In the genomic region with DNA sequence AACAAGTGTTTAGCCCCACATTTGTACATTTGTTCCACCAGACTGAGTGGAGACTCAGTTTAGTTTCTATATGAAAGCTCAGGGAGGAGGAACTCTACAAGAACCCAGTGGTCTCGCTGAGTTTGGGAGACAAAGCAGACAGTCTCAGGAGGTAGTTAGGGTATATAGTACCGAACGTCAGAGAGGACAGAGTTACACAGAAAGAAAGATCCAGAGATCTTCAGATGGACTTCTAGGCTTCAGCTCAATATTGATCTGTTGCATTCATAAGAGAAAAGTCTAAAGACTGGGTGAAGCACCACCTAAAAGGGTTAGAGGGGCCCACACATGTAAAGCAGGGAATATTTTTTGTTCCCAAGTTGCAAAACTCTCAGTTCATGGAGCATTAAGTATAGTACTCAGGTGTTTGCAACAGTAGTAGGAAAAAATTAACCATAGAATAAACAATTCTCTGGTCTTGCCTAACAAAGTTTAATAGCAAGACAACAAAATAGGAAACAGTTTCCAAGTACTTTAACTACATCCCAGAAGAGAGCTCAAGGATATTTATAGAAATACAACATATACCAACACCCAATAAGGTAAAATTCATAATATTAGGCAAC, we compare ENCODE assay signal across 1 cellular context.
TF ChIP-seq lines count a peak whose summit lies in the region.

No MANE protein-coding gene starts in this region.

TF ChIP-seq in HepG2, 621 proteins besides CTCF, POLR2A, EP300 and RAD21 (continued from another document and continues in another):
- TF ChIP-seq REPIN1 (CRISPR knock-in tag; IDR thresholded peaks at IDR 0.05; ENCODE audit: borderline replicate concordance, low read depth) (peak; percentile 60; the same call in 1 of the 2 replicates), NR2F6 (IDR thresholded peaks at IDR 0.05) (peak; percentile 63; the same call in 1 of the 2 replicates), NR2F6 (CRISPR knock-in tag; IDR thresholded peaks at IDR 0.05) (peak; percentile 67), GPN1 (CRISPR knock-in tag; IDR thresholded peaks at IDR 0.05; ENCODE audit: borderline replicate concordance) (no peak), ZNF577 (CRISPR knock-in tag; IDR thresholded peaks at IDR 0.05; ENCODE audit: borderline replicate concordance, low read depth) (no peak), U2AF2 (IDR thresholded peaks at IDR 0.05; ENCODE audit: low read depth, low read length) (no peak), TSC22D2 (CRISPR knock-in tag; IDR thresholded peaks at IDR 0.05; ENCODE audit: borderline replicate concordance) (no peak), FOSL2 (CRISPR knock-in tag; IDR thresholded peaks at IDR 0.05) (peak; percentile 45; the same call in 1 of the 2 replicates), TARDBP (CRISPR knock-in tag; IDR thresholded peaks at IDR 0.05) (0 out of 2 replicates have a peak, but pooled peaks have one; percentile 13), ZNF598 (CRISPR knock-in tag; IDR thresholded peaks at IDR 0.05; ENCODE audit: borderline replicate concordance) (no peak), ZSCAN22 (CRISPR knock-in tag; IDR thresholded peaks at IDR 0.05) (no peak), TBP (CRISPR knock-in tag; IDR thresholded peaks at IDR 0.05) (no peak), PAX8 (CRISPR knock-in tag; IDR thresholded peaks at IDR 0.05; ENCODE audit: borderline replicate concordance) (no peak), ZNF432 (CRISPR knock-in tag; IDR thresholded peaks at IDR 0.05; ENCODE audit: borderline replicate concordance) (no peak), TCF7 (IDR thresholded peaks at IDR 0.05; ENCODE audit: low read depth) (peak; percentile 85), ZNF569 (CRISPR knock-in tag; IDR thresholded peaks at IDR 0.05; ENCODE audit: borderline replicate concordance) (no peak), ZNF34 (CRISPR knock-in tag; IDR thresholded peaks at IDR 0.05; ENCODE audit: borderline replicate concordance) (no peak), SIN3A (IDR thresholded peaks at IDR 0.05; ENCODE audit: borderline replicate concordance, low read depth, low read length) (peak; percentile 61; the same call in 1 of the 2 replicates)
- TF ChIP-seq, protein P1, sequence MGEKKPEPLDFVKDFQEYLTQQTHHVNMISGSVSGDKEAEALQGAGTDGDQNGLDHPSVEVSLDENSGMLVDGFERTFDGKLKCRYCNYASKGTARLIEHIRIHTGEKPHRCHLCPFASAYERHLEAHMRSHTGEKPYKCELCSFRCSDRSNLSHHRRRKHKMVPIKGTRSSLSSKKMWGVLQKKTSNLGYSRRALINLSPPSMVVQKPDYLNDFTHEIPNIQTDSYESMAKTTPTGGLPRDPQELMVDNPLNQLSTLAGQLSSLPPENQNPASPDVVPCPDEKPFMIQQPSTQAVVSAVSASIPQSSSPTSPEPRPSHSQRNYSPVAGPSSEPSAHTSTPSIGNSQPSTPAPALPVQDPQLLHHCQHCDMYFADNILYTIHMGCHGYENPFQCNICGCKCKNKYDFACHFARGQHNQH (CRISPR knock-in tag; IDR thresholded peaks at IDR 0.05) = peak; percentile 75; the same call in 1 of the 2 replicates
- TF ChIP-seq, protein P2, sequence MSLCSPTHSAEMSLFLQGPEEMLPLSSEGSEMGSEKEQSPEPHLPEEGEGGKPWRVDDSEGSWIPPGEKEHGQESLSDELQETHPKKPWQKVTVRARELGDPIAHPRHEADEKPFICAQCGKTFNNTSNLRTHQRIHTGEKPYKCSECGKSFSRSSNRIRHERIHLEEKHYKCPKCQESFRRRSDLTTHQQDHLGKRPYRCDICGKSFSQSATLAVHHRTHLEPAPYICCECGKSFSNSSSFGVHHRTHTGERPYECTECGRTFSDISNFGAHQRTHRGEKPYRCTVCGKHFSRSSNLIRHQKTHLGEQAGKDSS (CRISPR knock-in tag; IDR thresholded peaks at IDR 0.05; ENCODE audit: borderline replicate concordance, low read depth) = no peak
- TF ChIP-seq, protein P3, sequence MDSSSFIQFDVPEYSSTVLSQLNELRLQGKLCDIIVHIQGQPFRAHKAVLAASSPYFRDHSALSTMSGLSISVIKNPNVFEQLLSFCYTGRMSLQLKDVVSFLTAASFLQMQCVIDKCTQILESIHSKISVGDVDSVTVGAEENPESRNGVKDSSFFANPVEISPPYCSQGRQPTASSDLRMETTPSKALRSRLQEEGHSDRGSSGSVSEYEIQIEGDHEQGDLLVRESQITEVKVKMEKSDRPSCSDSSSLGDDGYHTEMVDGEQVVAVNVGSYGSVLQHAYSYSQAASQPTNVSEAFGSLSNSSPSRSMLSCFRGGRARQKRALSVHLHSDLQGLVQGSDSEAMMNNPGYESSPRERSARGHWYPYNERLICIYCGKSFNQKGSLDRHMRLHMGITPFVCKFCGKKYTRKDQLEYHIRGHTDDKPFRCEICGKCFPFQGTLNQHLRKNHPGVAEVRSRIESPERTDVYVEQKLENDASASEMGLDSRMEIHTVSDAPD (CRISPR knock-in tag; IDR thresholded peaks at IDR 0.05) = no peak
- TF ChIP-seq, protein P4, sequence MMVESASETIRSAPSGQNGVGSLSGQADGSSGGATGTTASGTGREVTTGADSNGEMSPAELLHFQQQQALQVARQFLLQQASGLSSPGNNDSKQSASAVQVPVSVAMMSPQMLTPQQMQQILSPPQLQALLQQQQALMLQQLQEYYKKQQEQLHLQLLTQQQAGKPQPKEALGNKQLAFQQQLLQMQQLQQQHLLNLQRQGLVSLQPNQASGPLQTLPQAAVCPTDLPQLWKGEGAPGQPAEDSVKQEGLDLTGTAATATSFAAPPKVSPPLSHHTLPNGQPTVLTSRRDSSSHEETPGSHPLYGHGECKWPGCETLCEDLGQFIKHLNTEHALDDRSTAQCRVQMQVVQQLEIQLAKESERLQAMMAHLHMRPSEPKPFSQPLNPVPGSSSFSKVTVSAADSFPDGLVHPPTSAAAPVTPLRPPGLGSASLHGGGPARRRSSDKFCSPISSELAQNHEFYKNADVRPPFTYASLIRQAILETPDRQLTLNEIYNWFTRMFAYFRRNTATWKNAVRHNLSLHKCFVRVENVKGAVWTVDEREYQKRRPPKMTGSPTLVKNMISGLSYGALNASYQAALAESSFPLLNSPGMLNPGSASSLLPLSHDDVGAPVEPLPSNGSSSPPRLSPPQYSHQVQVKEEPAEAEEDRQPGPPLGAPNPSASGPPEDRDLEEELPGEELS (CRISPR knock-in tag; IDR thresholded peaks at IDR 0.05) = peak; percentile 97
- TF ChIP-seq, protein P5, sequence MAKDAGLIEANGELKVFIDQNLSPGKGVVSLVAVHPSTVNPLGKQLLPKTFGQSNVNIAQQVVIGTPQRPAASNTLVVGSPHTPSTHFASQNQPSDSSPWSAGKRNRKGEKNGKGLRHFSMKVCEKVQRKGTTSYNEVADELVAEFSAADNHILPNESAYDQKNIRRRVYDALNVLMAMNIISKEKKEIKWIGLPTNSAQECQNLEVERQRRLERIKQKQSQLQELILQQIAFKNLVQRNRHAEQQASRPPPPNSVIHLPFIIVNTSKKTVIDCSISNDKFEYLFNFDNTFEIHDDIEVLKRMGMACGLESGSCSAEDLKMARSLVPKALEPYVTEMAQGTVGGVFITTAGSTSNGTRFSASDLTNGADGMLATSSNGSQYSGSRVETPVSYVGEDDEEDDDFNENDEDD (CRISPR knock-in tag; IDR thresholded peaks at IDR 0.05; ENCODE audit: borderline replicate concordance) = no peak
- TF ChIP-seq, protein P6, sequence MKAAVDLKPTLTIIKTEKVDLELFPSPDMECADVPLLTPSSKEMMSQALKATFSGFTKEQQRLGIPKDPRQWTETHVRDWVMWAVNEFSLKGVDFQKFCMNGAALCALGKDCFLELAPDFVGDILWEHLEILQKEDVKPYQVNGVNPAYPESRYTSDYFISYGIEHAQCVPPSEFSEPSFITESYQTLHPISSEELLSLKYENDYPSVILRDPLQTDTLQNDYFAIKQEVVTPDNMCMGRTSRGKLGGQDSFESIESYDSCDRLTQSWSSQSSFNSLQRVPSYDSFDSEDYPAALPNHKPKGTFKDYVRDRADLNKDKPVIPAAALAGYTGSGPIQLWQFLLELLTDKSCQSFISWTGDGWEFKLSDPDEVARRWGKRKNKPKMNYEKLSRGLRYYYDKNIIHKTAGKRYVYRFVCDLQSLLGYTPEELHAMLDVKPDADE (CRISPR knock-in tag; IDR thresholded peaks at IDR 0.05) = no peak
- TF ChIP-seq, protein P7, sequence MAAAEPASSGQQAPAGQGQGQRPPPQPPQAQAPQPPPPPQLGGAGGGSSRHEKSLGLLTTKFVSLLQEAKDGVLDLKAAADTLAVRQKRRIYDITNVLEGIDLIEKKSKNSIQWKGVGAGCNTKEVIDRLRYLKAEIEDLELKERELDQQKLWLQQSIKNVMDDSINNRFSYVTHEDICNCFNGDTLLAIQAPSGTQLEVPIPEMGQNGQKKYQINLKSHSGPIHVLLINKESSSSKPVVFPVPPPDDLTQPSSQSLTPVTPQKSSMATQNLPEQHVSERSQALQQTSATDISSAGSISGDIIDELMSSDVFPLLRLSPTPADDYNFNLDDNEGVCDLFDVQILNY (CRISPR knock-in tag; conservative IDR thresholded peaks at IDR 0.05) = no peak
- TF ChIP-seq, protein P8, sequence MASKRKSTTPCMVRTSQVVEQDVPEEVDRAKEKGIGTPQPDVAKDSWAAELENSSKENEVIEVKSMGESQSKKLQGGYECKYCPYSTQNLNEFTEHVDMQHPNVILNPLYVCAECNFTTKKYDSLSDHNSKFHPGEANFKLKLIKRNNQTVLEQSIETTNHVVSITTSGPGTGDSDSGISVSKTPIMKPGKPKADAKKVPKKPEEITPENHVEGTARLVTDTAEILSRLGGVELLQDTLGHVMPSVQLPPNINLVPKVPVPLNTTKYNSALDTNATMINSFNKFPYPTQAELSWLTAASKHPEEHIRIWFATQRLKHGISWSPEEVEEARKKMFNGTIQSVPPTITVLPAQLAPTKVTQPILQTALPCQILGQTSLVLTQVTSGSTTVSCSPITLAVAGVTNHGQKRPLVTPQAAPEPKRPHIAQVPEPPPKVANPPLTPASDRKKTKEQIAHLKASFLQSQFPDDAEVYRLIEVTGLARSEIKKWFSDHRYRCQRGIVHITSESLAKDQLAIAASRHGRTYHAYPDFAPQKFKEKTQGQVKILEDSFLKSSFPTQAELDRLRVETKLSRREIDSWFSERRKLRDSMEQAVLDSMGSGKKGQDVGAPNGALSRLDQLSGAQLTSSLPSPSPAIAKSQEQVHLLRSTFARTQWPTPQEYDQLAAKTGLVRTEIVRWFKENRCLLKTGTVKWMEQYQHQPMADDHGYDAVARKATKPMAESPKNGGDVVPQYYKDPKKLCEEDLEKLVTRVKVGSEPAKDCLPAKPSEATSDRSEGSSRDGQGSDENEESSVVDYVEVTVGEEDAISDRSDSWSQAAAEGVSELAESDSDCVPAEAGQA (IDR thresholded peaks at IDR 0.05; ENCODE audit: low read depth) = no peak
- TF ChIP-seq, protein P8 (CRISPR knock-in tag; IDR thresholded peaks at IDR 0.05; ENCODE audit: borderline replicate concordance) = no peak
- TF ChIP-seq, protein P9, sequence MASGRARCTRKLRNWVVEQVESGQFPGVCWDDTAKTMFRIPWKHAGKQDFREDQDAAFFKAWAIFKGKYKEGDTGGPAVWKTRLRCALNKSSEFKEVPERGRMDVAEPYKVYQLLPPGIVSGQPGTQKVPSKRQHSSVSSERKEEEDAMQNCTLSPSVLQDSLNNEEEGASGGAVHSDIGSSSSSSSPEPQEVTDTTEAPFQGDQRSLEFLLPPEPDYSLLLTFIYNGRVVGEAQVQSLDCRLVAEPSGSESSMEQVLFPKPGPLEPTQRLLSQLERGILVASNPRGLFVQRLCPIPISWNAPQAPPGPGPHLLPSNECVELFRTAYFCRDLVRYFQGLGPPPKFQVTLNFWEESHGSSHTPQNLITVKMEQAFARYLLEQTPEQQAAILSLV (CRISPR knock-in tag; IDR thresholded peaks at IDR 0.05; ENCODE audit: borderline replicate concordance) = no peak
- TF ChIP-seq, protein P10, sequence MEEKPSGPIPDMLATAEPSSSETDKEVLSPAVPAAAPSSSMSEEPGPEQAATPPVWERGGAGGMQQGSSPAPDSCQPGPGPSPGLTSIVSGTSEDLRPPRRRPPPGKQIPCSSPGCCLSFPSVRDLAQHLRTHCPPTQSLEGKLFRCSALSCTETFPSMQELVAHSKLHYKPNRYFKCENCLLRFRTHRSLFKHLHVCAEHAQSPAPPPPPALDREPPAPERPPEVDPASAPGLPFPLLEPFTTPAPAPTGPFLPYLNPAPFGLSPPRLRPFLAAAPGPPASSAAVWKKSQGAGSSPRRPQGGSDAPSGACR (CRISPR knock-in tag; IDR thresholded peaks at IDR 0.05) = no peak
- TF ChIP-seq, protein P11, sequence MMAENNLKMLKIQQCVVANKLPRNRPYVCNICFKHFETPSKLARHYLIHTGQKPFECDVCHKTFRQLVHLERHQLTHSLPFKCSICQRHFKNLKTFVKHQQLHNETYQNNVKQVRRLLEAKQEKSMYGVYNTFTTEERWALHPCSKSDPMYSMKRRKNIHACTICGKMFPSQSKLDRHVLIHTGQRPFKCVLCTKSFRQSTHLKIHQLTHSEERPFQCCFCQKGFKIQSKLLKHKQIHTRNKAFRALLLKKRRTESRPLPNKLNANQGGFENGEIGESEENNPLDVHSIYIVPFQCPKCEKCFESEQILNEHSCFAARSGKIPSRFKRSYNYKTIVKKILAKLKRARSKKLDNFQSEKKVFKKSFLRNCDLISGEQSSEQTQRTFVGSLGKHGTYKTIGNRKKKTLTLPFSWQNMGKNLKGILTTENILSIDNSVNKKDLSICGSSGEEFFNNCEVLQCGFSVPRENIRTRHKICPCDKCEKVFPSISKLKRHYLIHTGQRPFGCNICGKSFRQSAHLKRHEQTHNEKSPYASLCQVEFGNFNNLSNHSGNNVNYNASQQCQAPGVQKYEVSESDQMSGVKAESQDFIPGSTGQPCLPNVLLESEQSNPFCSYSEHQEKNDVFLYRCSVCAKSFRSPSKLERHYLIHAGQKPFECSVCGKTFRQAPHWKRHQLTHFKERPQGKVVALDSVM (CRISPR knock-in tag; IDR thresholded peaks at IDR 0.05) = no peak; the same call in 1 of the 2 replicates
- TF ChIP-seq, protein P12, sequence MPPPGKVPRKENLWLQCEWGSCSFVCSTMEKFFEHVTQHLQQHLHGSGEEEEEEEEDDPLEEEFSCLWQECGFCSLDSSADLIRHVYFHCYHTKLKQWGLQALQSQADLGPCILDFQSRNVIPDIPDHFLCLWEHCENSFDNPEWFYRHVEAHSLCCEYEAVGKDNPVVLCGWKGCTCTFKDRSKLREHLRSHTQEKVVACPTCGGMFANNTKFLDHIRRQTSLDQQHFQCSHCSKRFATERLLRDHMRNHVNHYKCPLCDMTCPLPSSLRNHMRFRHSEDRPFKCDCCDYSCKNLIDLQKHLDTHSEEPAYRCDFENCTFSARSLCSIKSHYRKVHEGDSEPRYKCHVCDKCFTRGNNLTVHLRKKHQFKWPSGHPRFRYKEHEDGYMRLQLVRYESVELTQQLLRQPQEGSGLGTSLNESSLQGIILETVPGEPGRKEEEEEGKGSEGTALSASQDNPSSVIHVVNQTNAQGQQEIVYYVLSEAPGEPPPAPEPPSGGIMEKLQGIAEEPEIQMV (CRISPR knock-in tag; IDR thresholded peaks at IDR 0.05; ENCODE audit: low read depth) = no peak
